ENCODE assay signal across 14 cellular contexts in the genomic region with DNA sequence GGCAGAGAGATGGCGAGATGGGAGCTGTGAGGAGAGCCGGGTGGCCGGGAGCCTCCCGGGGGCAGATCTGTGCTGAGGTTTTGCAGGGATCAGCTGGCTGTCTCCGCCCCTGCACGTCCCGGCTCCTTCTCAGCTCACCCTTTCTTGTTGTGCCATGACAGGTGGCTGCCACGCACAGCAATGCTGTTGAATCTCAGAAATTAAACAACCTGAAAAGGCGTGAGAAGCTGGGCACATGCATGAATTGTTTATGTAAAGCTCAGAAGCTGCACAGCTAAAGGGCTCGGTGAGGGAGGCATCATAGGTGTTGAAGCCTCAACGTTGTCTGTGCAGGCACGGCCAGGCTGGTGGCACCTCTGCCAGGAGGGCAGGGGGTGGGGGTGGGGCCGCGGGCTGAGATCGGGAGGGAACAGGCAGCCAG. TPM values are rescaled to one million over a fixed set of nuclear protein-coding genes. Genes with fewer than 3 reads are reported as not detected.
DNase-seq lines count a peak whose midpoint lies in the region; ATAC-seq and TF ChIP-seq lines count a peak whose summit lies in the region.
"Had no signal": no experiment of that assay in that cellular context is flagged by ENCODE, and none has a peak within 500 bp of the region (broad histone marks: within the 10 kb centered on the region; RNA-seq: fewer than 3 reads in every experiment).

No MANE protein-coding gene starts in this region.

- POLR2A ChIA-PET in Panc1 (lab: Charles Lee): no interaction called here

- peaks cover 28% of the 10 kb centered on the region for H4K20me1 ChIP-seq in DND-41 (ENCODE audit: insufficient read depth, low read length)

- peak overlapping the region; percentile 27; the same call in 1 of the 2 replicates for H3K9ac ChIP-seq in DND-41 (ENCODE audit: low read depth, low read length)

- BruUV-seq in Panc1 (replicated peaks; lab: Mats Ljungman, UMichigan): no TSS peak

- peak overlapping the region; percentile 52 for H3K4me2 ChIP-seq in DND-41 (ENCODE audit: insufficient read depth, low read length)

- H3K27ac ChIP-seq in DND-41 (ENCODE audit: low read length) (peak overlapping the region; percentile 58), Panc1 (ENCODE audit: low read length) (no peak overlapping the region)
- H3K27ac ChIP-seq: cardiac muscle cell, psoas muscle had no signal

- in situ Hi-C loops in Panc1 (cut with HindIII; ENCODE audit: low pct_unique_long_range_greater_than_20kb, low sequenced_read_pairs): no loop called here

- intact Hi-C loops in Panc1 (cut with micrococcal nuclease; ENCODE audit: unreplicated experiment): no loop called here
- intact Hi-C loops in left ventricle myocardium superior (cut with micrococcal nuclease): no loop called here

- H3K4me1 ChIP-seq in DND-41 (ENCODE audit: insufficient read depth, low read length) (peaks cover 86% of the 10 kb centered on the region), Panc1 (ENCODE audit: control insufficient read depth, insufficient read depth, low read length) (peaks cover 9% of the 10 kb centered on the region; the same call in 1 of the 2 replicates)
- H3K4me1 ChIP-seq: psoas muscle had no signal

- H3K79me2 ChIP-seq in DND-41 (ENCODE audit: insufficient read depth, low read length): no peaks in the 10 kb centered on the region

- H3K27me3 ChIP-seq in DND-41 (ENCODE audit: insufficient read depth, low read length, poor library complexity) (no peaks in the 10 kb centered on the region), Panc1 (ENCODE audit: control insufficient read depth, insufficient read depth, low read length) (no peaks in the 10 kb centered on the region)
- H3K27me3 ChIP-seq: cardiac muscle cell had no signal

- H3K36me3 ChIP-seq in DND-41 (ENCODE audit: insufficient read depth, low read length) (no peaks in the 10 kb centered on the region), Panc1 (ENCODE audit: control insufficient read depth, insufficient read depth, low read length) (no peaks in the 10 kb centered on the region)
- H3K36me3 ChIP-seq: cardiac muscle cell had no signal

- H3K4me3 ChIP-seq in DND-41 (ENCODE audit: low read depth in 1 of 2, low read length in 2 of 2): no peak overlapping the region
- H3K4me3 ChIP-seq in Panc1 (ENCODE audit: low read depth in 2 of 2, low read length in 2 of 2): no peak overlapping the region
- H3K4me3 ChIP-seq: cardiac muscle cell, psoas muscle had no signal

- CTCF ChIA-PET in Panc1 (lab: Charles Lee): no interaction called here

- no peak for ATAC-seq in DND-41 (ENCODE audit: insufficient read depth, low read depth)
- peak; percentile 8; the same call in 1 of the 2 replicates for ATAC-seq in Panc1
- no peak for ATAC-seq in left ventricle myocardium superior
- ATAC-seq in esophagus mucosa: no peak
- ATAC-seq in HG02981 (IDR thresholded peaks at IDR 0.05; ENCODE audit: unreplicated experiment): no peak
- ATAC-seq: psoas muscle had no signal

- no peak overlapping the region for H2AFZ ChIP-seq in DND-41 (ENCODE audit: low read depth, low read length)

- peak; percentile 64 for DNase-seq in NCI-H2171 treated with DMSO at 0.1 percent for 48 hours (lab: John Stamatoyannopoulos, UW)
- DNase-seq in NCI-H2171 (lab: John Stamatoyannopoulos, UW): no peak
- no peak for DNase-seq in DND-41
- DNase-seq in Panc1 (ENCODE audit: low read depth, low spot score): no peak
- DNase-seq in left ventricle myocardium superior: peak; percentile 26
- no peak for DNase-seq in islet precursor cell
- DNase-seq: DMS153, kidney glomerular epithelial cell, NCI-H187 treated with DMSO at 0.1 percent for 48 hours had no signal

- H3K9me3 ChIP-seq in DND-41 (ENCODE audit: insufficient read depth, low read length, severe bottlenecking) (no peaks in the 10 kb centered on the region), Panc1 (ENCODE audit: control insufficient read depth, insufficient read depth, low read depth, low read length) (no peaks in the 10 kb centered on the region)
- H3K9me3 ChIP-seq: psoas muscle had no signal

- no peak for TF ChIP-seq CTCF in DND-41 (IDR thresholded peaks at IDR 0.05; ENCODE audit: borderline replicate concordance, extremely low read depth, low read length, poor library complexity, severe bottlenecking)
- TF ChIP-seq CTCF in Panc1 (IDR thresholded peaks at IDR 0.05): no peak

RNA-seq across cellular contexts. Expression of a gene that starts 0.9 kb away (rescaled TPM):
- total RNA-seq in Panc1 (2021; ENCODE audit: unreplicated experiment) (not detected), left ventricle myocardium superior (not detected), esophagus mucosa (not detected)
- not detected for polyA plus RNA-seq in Panc1 (2012; ENCODE audit: insufficient read length)
- total RNA-seq: cardiac muscle cell, glomerular endothelial cell, psoas muscle had no signal
- polyA plus RNA-seq: cardiac muscle cell had no signal

RNA-seq across cellular contexts. Expression of a gene that starts 10.0 kb away (rescaled TPM):
- total RNA-seq in Panc1 (2021; ENCODE audit: unreplicated experiment) (0.15 TPM), left ventricle myocardium superior (1.4 TPM), esophagus mucosa (0.20 TPM)
- polyA plus RNA-seq in Panc1 (2012; ENCODE audit: insufficient read length): 0.29 TPM
- total RNA-seq: cardiac muscle cell, glomerular endothelial cell had no signal
- polyA plus RNA-seq: cardiac muscle cell had no signal

RNA-seq across cellular contexts. Expression of a gene that starts 59.7 kb away (rescaled TPM):
- total RNA-seq in Panc1 (2021; ENCODE audit: unreplicated experiment): 10.0 TPM
- 18.8 TPM for polyA plus RNA-seq in Panc1 (2012; ENCODE audit: insufficient read length)
- total RNA-seq in left ventricle myocardium superior: 0.52 TPM
- total RNA-seq in esophagus mucosa: not detected

Comparison
In these comparisons a context has a peak if more than half of its experiments do, and no peak if none do; other contexts are left out.
1. DNase-seq: peak in NCI-H2171 treated with DMSO at 0.1 percent for 48 hours (single experiment) and left ventricle myocardium superior (single experiment); none in NCI-H2171 (single experiment), DND-41 (single experiment), Panc1 (single experiment) and islet precursor cell (single experiment).